Comparison of ENCODE assay signal across 1 cellular context in genomic region chr5:128085413-128085812, GRCh38.
TF ChIP-seq lines count a peak whose summit lies in the region.

No MANE protein-coding gene starts in this region.

TF ChIP-seq in HepG2, 621 proteins besides CTCF, POLR2A, EP300 and RAD21 (continued from another document):
- TF ChIP-seq HNF1A (IDR thresholded peaks at IDR 0.05; ENCODE audit: low read depth) (peak; percentile 56; the same call in 1 of the 2 replicates), HNF1A (CRISPR knock-in tag; IDR thresholded peaks at IDR 0.05; ENCODE audit: borderline replicate concordance) (no peak; the same call in 1 of the 2 replicates)
- TF ChIP-seq, protein P1, sequence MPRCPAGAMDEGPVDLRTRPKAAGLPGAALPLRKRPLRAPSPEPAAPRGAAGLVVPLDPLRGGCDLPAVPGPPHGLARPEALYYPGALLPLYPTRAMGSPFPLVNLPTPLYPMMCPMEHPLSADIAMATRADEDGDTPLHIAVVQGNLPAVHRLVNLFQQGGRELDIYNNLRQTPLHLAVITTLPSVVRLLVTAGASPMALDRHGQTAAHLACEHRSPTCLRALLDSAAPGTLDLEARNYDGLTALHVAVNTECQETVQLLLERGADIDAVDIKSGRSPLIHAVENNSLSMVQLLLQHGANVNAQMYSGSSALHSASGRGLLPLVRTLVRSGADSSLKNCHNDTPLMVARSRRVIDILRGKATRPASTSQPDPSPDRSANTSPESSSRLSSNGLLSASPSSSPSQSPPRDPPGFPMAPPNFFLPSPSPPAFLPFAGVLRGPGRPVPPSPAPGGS (CRISPR knock-in tag; IDR thresholded peaks at IDR 0.05), result no peak
